2 cellular contexts compared by ENCODE assay signal in the genomic region with DNA sequence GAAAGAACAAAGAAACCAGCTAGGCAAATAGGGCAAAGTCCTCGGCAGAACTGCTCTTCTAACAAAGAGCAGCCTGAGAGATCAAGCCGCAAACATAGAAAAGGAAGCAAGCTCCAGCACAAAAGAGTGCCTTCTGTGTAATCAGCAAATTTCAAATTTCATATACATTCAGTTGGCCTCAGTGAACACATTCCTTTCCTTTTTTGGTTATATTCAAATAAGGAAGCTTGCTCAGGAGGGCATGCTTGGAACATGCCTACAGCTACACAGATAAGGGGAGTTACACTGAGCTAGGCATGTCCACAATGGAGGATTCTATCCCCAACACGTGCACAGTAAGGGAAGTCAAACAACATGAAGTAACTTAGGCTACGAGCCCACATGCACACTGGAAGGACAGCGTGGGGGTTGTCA.
TF ChIP-seq lines count a peak whose summit lies in the region.

No MANE protein-coding gene starts in this region.

TF ChIP-seq in GM23338, 12 proteins besides CTCF, POLR2A, EP300 and RAD21 (continued from another document and continues in another):
- TF ChIP-seq REST (IDR thresholded peaks at IDR 0.05; ENCODE audit: unreplicated experiment) (no peak), CREB1 (CRISPR knock-in tag; IDR thresholded peaks at IDR 0.05; ENCODE audit: low read depth) (no peak), JUNB (IDR thresholded peaks at IDR 0.05; ENCODE audit: unreplicated experiment) (no peak), ZNF331 (CRISPR knock-in tag; IDR thresholded peaks at IDR 0.05; ENCODE audit: low read depth) (no peak), EZH2phosphoT487 (IDR thresholded peaks at IDR 0.05; ENCODE audit: unreplicated experiment) (no peak), ZNF114 (CRISPR knock-in tag; IDR thresholded peaks at IDR 0.05) (no peak), EZH2 (IDR thresholded peaks at IDR 0.05; ENCODE audit: low read depth, unreplicated experiment) (no peak), STAT1 (IDR thresholded peaks at IDR 0.05; ENCODE audit: unreplicated experiment) (no peak), ZNF462 (CRISPR knock-in tag; IDR thresholded peaks at IDR 0.05) (no peak)
- TF ChIP-seq, protein P1, sequence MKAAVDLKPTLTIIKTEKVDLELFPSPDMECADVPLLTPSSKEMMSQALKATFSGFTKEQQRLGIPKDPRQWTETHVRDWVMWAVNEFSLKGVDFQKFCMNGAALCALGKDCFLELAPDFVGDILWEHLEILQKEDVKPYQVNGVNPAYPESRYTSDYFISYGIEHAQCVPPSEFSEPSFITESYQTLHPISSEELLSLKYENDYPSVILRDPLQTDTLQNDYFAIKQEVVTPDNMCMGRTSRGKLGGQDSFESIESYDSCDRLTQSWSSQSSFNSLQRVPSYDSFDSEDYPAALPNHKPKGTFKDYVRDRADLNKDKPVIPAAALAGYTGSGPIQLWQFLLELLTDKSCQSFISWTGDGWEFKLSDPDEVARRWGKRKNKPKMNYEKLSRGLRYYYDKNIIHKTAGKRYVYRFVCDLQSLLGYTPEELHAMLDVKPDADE (IDR thresholded peaks at IDR 0.05) = no peak

TF ChIP-seq in neural cell, 6 proteins besides CTCF, POLR2A, EP300 and RAD21:
- TF ChIP-seq REST (IDR thresholded peaks at IDR 0.05; ENCODE audit: borderline replicate concordance) (no peak), EZH2 (IDR thresholded peaks at IDR 0.05; ENCODE audit: borderline replicate concordance, insufficient read depth, low read length, poor library complexity, severe bottlenecking) (no peak), TAF1 (IDR thresholded peaks at IDR 0.05; ENCODE audit: low read depth) (no peak), POLR2AphosphoS5 (IDR thresholded peaks at IDR 0.05) (no peak), MXI1 (conservative IDR thresholded peaks at IDR 0.05; ENCODE audit: poor library complexity, severe bottlenecking) (no peak), SMC3 (conservative IDR thresholded peaks at IDR 0.05; ENCODE audit: poor library complexity) (no peak)
TF ChIP-seq in neural cell: peak in this region for 0.
